In genomic region chr6:131852200-131852599, GRCh38 we compare ENCODE assay signal across 34 cellular contexts. TPM values are rescaled to one million over a fixed set of nuclear protein-coding genes. Genes with fewer than 3 reads are reported as not detected.
DNase-seq lines count a peak whose midpoint lies in the region; ATAC-seq, FAIRE-seq and TF ChIP-seq lines count a peak whose summit lies in the region.
"Had no signal": no experiment of that assay in that cellular context is flagged by ENCODE, and none has a peak within 500 bp of the region (broad histone marks: within the 10 kb centered on the region; RNA-seq: fewer than 3 reads in every experiment).

No MANE protein-coding gene starts in this region.

- POLR2A ChIA-PET in HepG2 (lab: Yijun Ruan, JAX), result no interaction called here

- FAIRE-seq in HepG2 (lab: Jason Lieb, UNC), result no peak
- FAIRE-seq: A204.1, A549, D721Med had no signal

- no peaks in the 10 kb centered on the region for H3K27me3 ChIP-seq in liver (ENCODE audit: control insufficient read depth in 4 of 4, insufficient read depth in 4 of 4, low read length in 3 of 4)
- no peaks in the 10 kb centered on the region for H3K27me3 ChIP-seq in HepG2 (ENCODE audit: control insufficient read depth in 1 of 2, insufficient read depth in 2 of 2, low read length in 2 of 2)
- no peaks in the 10 kb centered on the region for H3K27me3 ChIP-seq in smooth muscle cell (ENCODE audit: low read depth)
- no peaks in the 10 kb centered on the region for H3K27me3 ChIP-seq in upper lobe of left lung
- H3K27me3 ChIP-seq: BE2C; BLaER1; BLaER1 treated with 17β-estradiol and CSF1 and Interleukin-3, amounts not matched to agents 10 nM and 100 nM had no signal

- in situ Hi-C loops in HepG2 (cut with HindIII; ENCODE audit: extremely low pct_ligation_motif_present, low pct_unique_long_range_greater_than_20kb), result no loop called here

- H3K9me3 ChIP-seq in liver (ENCODE audit: control insufficient read depth in 4 of 4, low read length in 3 of 4) (no peaks in the 10 kb centered on the region), HepG2 (ENCODE audit: low read length) (no peaks in the 10 kb centered on the region), smooth muscle cell (replicated peaks; ENCODE audit: low read depth) (no peaks in the 10 kb centered on the region), upper lobe of left lung (no peaks in the 10 kb centered on the region)
- H3K9me3 ChIP-seq: A549; BE2C; BLaER1; BLaER1 treated with 17β-estradiol and CSF1 and Interleukin-3, amounts not matched to agents 10 nM and 100 nM; Caco-2 had no signal

- intact Hi-C loops in HepG2 (cut with micrococcal nuclease; ENCODE audit: unreplicated experiment), result no loop called here

- CTCF ChIA-PET in HepG2 (lab: Yijun Ruan, JAX; ENCODE audit: low intra/inter-chr PET ratio, low total read pairs), result no interaction called here

- H3K9ac ChIP-seq in liver (ENCODE audit: low read depth in 1 of 2, low read length in 2 of 2) (no peak overlapping the region), HepG2 (ENCODE audit: insufficient read depth, low read depth, low read length) (no peak overlapping the region), smooth muscle cell (ENCODE audit: low read depth) (no peak overlapping the region)
- H3K9ac ChIP-seq: BLaER1; BLaER1 treated with 17β-estradiol and CSF1 and Interleukin-3, amounts not matched to agents 10 nM and 100 nM had no signal

- TF ChIP-seq POLR2A in HepG2 (IDR thresholded peaks at IDR 0.05; ENCODE audit: insufficient read depth in 1 of 2, low read depth in 2 of 2, low read length in 2 of 2) (no peak), upper lobe of left lung (IDR thresholded peaks at IDR 0.05) (no peak)

- no peak overlapping the region for H3K4me3 ChIP-seq in liver (ENCODE audit: low read depth in 1 of 3, low read length in 3 of 3)
- H3K4me3 ChIP-seq in HepG2 (replicated peaks in 1 of 3; ENCODE audit: insufficient read depth in 1 of 3, low read depth in 2 of 3, low read length in 3 of 3), result no peak overlapping the region
- no peak overlapping the region for H3K4me3 ChIP-seq in smooth muscle cell
- no peak overlapping the region for H3K4me3 ChIP-seq in upper lobe of left lung
- H3K4me3 ChIP-seq: A549; BLaER1; BLaER1 treated with 17β-estradiol and CSF1 and Interleukin-3, amounts not matched to agents 10 nM and 100 nM had no signal

- DNase-seq in HepG2 (ENCODE audit: low spot score), result no peak
- no peak for DNase-seq in left lobe of liver (ENCODE audit: low spot score)
- no peak for DNase-seq in smooth muscle cell (lab: John Stamatoyannopoulos, UW; ENCODE audit: unreplicated experiment)
- DNase-seq in LoVo (ENCODE audit: low spot score), result no peak
- no peak for DNase-seq in upper lobe of left lung
- DNase-seq: 8988T; ACHN; AML-193; BE2C; C1 segment of cervical spinal cord; Caco-2; Calu3; CD4-positive, alpha-beta memory T cell; CD4-positive, alpha-beta T cell; CD4-positive, CD25-positive, alpha-beta regulatory T cell; CD8-positive, alpha-beta memory T cell; CD8-positive, alpha-beta T cell; COR-L47; DMS 273 treated with DMSO at 0.1 percent for 48 hours; DMS153; DMS53; DMS79; DMS79 treated with DMSO at 0.1 percent for 48 hours; DND-41; EL had no signal

- no peak overlapping the region for H2AFZ ChIP-seq in HepG2 (ENCODE audit: low read length)
- H2AFZ ChIP-seq in smooth muscle cell (ENCODE audit: low read depth), result no peak overlapping the region

- TF ChIP-seq EP300 in HepG2 (IDR thresholded peaks at IDR 0.05; ENCODE audit: low read depth in 2 of 2, low read length in 2 of 2), result no peak
- no peak for TF ChIP-seq EP300 in HepG2 (CRISPR knock-in tag; IDR thresholded peaks at IDR 0.05; ENCODE audit: borderline replicate concordance)
- TF ChIP-seq EP300 in upper lobe of left lung (IDR thresholded peaks at IDR 0.05), result no peak

- H3K4me1 ChIP-seq in liver (ENCODE audit: control insufficient read depth in 4 of 4, insufficient read depth in 4 of 4, low read length in 3 of 4) (peaks cover 4 to 37% (median 26%) of the 10 kb centered on the region in 4 donors), HepG2 (ENCODE audit: insufficient read depth, low read length) (peaks cover 45% of the 10 kb centered on the region), smooth muscle cell (ENCODE audit: low read depth) (no peaks in the 10 kb centered on the region), upper lobe of left lung (no peaks in the 10 kb centered on the region)
- H3K4me1 ChIP-seq: A549; BE2C; BLaER1; BLaER1 treated with 17β-estradiol and CSF1 and Interleukin-3, amounts not matched to agents 10 nM and 100 nM; Caco-2 had no signal

- H3F3A ChIP-seq in smooth muscle cell (ENCODE audit: low read depth), result no peaks in the 10 kb centered on the region

- BruUV-seq in HepG2 (replicated peaks; lab: Mats Ljungman, UMichigan), result no TSS peak

- H3K4me2 ChIP-seq in HepG2 (ENCODE audit: low read depth, low read length) (no peak overlapping the region), smooth muscle cell (no peak overlapping the region)
- H3K4me2 ChIP-seq: A549; BLaER1; BLaER1 treated with 17β-estradiol and CSF1 and Interleukin-3, amounts not matched to agents 10 nM and 100 nM had no signal

- ATAC-seq in HepG2, result no peak
- peak; percentile 40 for ATAC-seq in left lobe of liver
- no peak for ATAC-seq in upper lobe of left lung (ENCODE audit: low FRiP score in 2 of 2)
- ATAC-seq: A549; CD8-positive, alpha-beta T cell had no signal

- no peak for TF ChIP-seq RAD21 in liver (IDR thresholded peaks at IDR 0.05)
- TF ChIP-seq RAD21 in HepG2 (CRISPR knock-in tag; IDR thresholded peaks at IDR 0.05), result no peak

- H4K20me1 ChIP-seq in HepG2 (ENCODE audit: insufficient read depth, low read length) (peaks cover 16% of the 10 kb centered on the region), smooth muscle cell (ENCODE audit: low read depth) (peaks cover 28% of the 10 kb centered on the region)
- H4K20me1 ChIP-seq: BLaER1; BLaER1 treated with 17β-estradiol and CSF1 and Interleukin-3, amounts not matched to agents 10 nM and 100 nM had no signal

- peaks cover 27% of the 10 kb centered on the region for H3K79me2 ChIP-seq in HepG2 (ENCODE audit: insufficient read depth, low read length)
- H3K79me2 ChIP-seq in smooth muscle cell (ENCODE audit: low read depth), result peaks cover 5% of the 10 kb centered on the region

- no peak overlapping the region for H3K27ac ChIP-seq in liver (ENCODE audit: low read depth in 1 of 2, low read length in 2 of 2)
- H3K27ac ChIP-seq in HepG2 (ENCODE audit: extremely low read length, insufficient read depth, low read length), result no peak overlapping the region
- peak overlapping the region; percentile 4 for H3K27ac ChIP-seq in smooth muscle cell (ENCODE audit: low read depth)
- no peak overlapping the region for H3K27ac ChIP-seq in upper lobe of left lung
- H3K27ac ChIP-seq: 22Rv1; A549; BLaER1; BLaER1 treated with 17β-estradiol and CSF1 and Interleukin-3, amounts not matched to agents 10 nM and 100 nM; C4-2B had no signal

- H3K36me3 ChIP-seq in liver (ENCODE audit: control insufficient read depth in 4 of 4, insufficient read depth in 3 of 4, low read depth in 1 of 4, low read length in 3 of 4) (peaks cover 5 to 26% (median 17%) of the 10 kb centered on the region in 4 donors), HepG2 (replicated peaks in 1 of 2; ENCODE audit: control insufficient read depth in 1 of 2, insufficient read depth in 2 of 2, low read length in 2 of 2) (peaks cover 26 to 66% of the 10 kb centered on the region in 2 experiments), smooth muscle cell (ENCODE audit: low read depth) (peaks cover 28% of the 10 kb centered on the region), upper lobe of left lung (no peaks in the 10 kb centered on the region)
- H3K36me3 ChIP-seq: BE2C; BLaER1; BLaER1 treated with 17β-estradiol and CSF1 and Interleukin-3, amounts not matched to agents 10 nM and 100 nM had no signal

- TF ChIP-seq CTCF in liver (IDR thresholded peaks at IDR 0.05; ENCODE audit: low read depth, low read length, missing input control) (no peak), HepG2 (CRISPR knock-in tag; IDR thresholded peaks at IDR 0.05) (no peak), smooth muscle cell (IDR thresholded peaks at IDR 0.05; ENCODE audit: borderline replicate concordance, insufficient read depth, poor library complexity, severe bottlenecking) (no peak), upper lobe of left lung (IDR thresholded peaks at IDR 0.05) (no peak)

TF ChIP-seq in liver, 16 proteins besides CTCF, POLR2A, EP300 and RAD21:
- TF ChIP-seq HNF4A (conservative IDR thresholded peaks at IDR 0.05) (peak; percentile 53 to 57), NR2F2 (IDR thresholded peaks at IDR 0.05) (no peak)

TF ChIP-seq in HepG2, 621 proteins besides CTCF, POLR2A, EP300 and RAD21 (continues in another document):
- no peak for TF ChIP-seq TRIM24 (CRISPR knock-in tag; IDR thresholded peaks at IDR 0.05)

RNA-seq across cellular contexts. Expression of gene ENPP1, which starts 44.4 kb away (rescaled TPM):
- total RNA-seq in liver (10 to 100 TPM; 27.2 to 53.1 TPM), HepG2 (2016; rRNA removed; fragmentation: Illumina TruSeq; extraction: Trizol) (45.8 and 56.5 TPM in 2 replicates), left lobe of liver (49.1 TPM), smooth muscle cell (433 and 501 TPM in 2 replicates), upper lobe of left lung (1 to 10 TPM in 5 of 6 donors, under 1 TPM in 1; 0.89 to 2.4 (median 1.5) TPM)
- polyA plus RNA-seq in liver (10 to 100 TPM in 1 of 2 donors, 1 to 10 TPM in 1; 9.5 to 35.1 TPM), HepG2 (2011; rRNA removed) (108 and 160 TPM in 2 replicates), smooth muscle cell (193 and 329 TPM in 2 replicates)
- total RNA-seq in HepG2 (2016; cell fraction: cytosol; rRNA removed; fragmentation: Illumina TruSeq; extraction: Trizol; ENCODE audit: low read depth), result 10.1 and 11.5 TPM in 2 replicates
- 42.4 and 56.4 TPM in 2 replicates for total RNA-seq in HepG2 (2016; cell fraction: insoluble cytoplasmic fraction; rRNA removed; fragmentation: Illumina TruSeq; extraction: Trizol)
- 25.5 and 30.0 TPM in 2 replicates for total RNA-seq in HepG2 (2016; cell fraction: membrane; rRNA removed; fragmentation: Illumina TruSeq; extraction: Trizol)
- 64.8 and 75.0 TPM in 2 replicates for total RNA-seq in HepG2 (2016; cell fraction: nucleus; rRNA removed; fragmentation: Illumina TruSeq; extraction: Trizol)
- 44.8 and 69.4 TPM in 2 replicates for polyA plus RNA-seq in HepG2 (2011; cell fraction: cytosol; rRNA removed)
- 68.4 and 74.0 TPM in 2 replicates for polyA plus RNA-seq in HepG2 (2011; cell fraction: nucleus; rRNA removed)
- polyA plus RNA-seq in HepG2 (2012), result 78.0 and 114 TPM in 2 replicates
- polyA plus RNA-seq in HepG2 (2016; cell fraction: cytosol; fragmentation: Illumina TruSeq; extraction: Trizol; ENCODE audit: low read depth), result 4.9 and 5.0 TPM in 2 replicates
- 31.1 and 31.2 TPM in 2 replicates for polyA plus RNA-seq in HepG2 (2016; cell fraction: insoluble cytoplasmic fraction; fragmentation: Illumina TruSeq; extraction: Trizol; ENCODE audit: low read depth)
- 16.0 and 17.5 TPM in 2 replicates for polyA plus RNA-seq in HepG2 (2016; cell fraction: membrane; fragmentation: Illumina TruSeq; extraction: Trizol; ENCODE audit: low read depth)
- 60.5 and 63.3 TPM in 2 replicates for polyA plus RNA-seq in HepG2 (2016; cell fraction: nucleus; fragmentation: Illumina TruSeq; extraction: Trizol; ENCODE audit: insufficient read depth, low read depth)
- polyA minus RNA-seq in HepG2 (2011; rRNA and poly(A)+ RNA removed; ENCODE audit: low replicate concordance), result 0.54 and 87.5 TPM in 2 replicates
- 133 and 175 TPM in 2 replicates for polyA minus RNA-seq in HepG2 (2011; cell fraction: cytosol; rRNA and poly(A)+ RNA removed)
- 269 and 305 TPM in 2 replicates for polyA minus RNA-seq in HepG2 (2011; cell fraction: nucleus; rRNA and poly(A)+ RNA removed)
- total RNA-seq: CD4-positive, CD25-positive, alpha-beta regulatory T cell; CD8-positive, alpha-beta T cell had no signal
- polyA plus RNA-seq: CD14-positive monocyte had no signal
